ENCODE assay signal across 11 cellular contexts in genomic region chr20:4076671-4077070, GRCh38.
DNase-seq lines count a peak whose midpoint lies in the region; ATAC-seq and TF ChIP-seq lines count a peak whose summit lies in the region.
"Had no signal": no experiment of that assay in that cellular context is flagged by ENCODE, and none has a peak within 500 bp of the region (broad histone marks: within the 10 kb centered on the region; RNA-seq: fewer than 3 reads in every experiment).

No MANE protein-coding gene starts in this region.

- DNase-seq in Daoy (ENCODE audit: low read depth): peak; percentile 51
- peak; percentile 50 for DNase-seq in NCI-H226
- DNase-seq in choroid plexus epithelial cell (ENCODE audit: low read depth): peak; percentile 87
- DNase-seq in osteoblast (ENCODE audit: insufficient read length, low spot score, missing footprints): no peak
- no peak for DNase-seq in stimulated activated CD4-positive, alpha-beta T cell treated with anti-CD3 and anti-CD28 coated beads, Interleukin-2, amount 100 ng/mL, for 24 hours
- no peak for DNase-seq in NCI-H748 treated with DMSO at 0.1 percent for 48 hours (lab: John Stamatoyannopoulos, UW)
- no peak for DNase-seq in effector memory CD4-positive, alpha-beta T cell
- DNase-seq: natural killer cell, NCI-H82 had no signal

- no peak for ATAC-seq in GM19351 (IDR thresholded peaks at IDR 0.05; ENCODE audit: unreplicated experiment)
- ATAC-seq: natural killer cell had no signal

- H3K4me3 ChIP-seq in choroid plexus epithelial cell (ENCODE audit: low read depth, low read length): no peak overlapping the region
- H3K4me3 ChIP-seq in osteoblast (ENCODE audit: insufficient read depth, low read length): no peak overlapping the region
- no peak overlapping the region for H3K4me3 ChIP-seq in effector memory CD4-positive, alpha-beta T cell (ENCODE audit: insufficient read depth, low read depth, low read length, poor library complexity, severe bottlenecking)
- H3K4me3 ChIP-seq: suprapubic skin had no signal

- no peaks in the 10 kb centered on the region for H3K9me3 ChIP-seq in osteoblast (ENCODE audit: low read depth, low read length)
- H3K9me3 ChIP-seq in effector memory CD4-positive, alpha-beta T cell (ENCODE audit: control insufficient read depth, low read length): no peaks in the 10 kb centered on the region
- H3K9me3 ChIP-seq: suprapubic skin had no signal

- H3K27me3 ChIP-seq in osteoblast (ENCODE audit: insufficient read depth, low read length): no peaks in the 10 kb centered on the region
- no peaks in the 10 kb centered on the region for H3K27me3 ChIP-seq in effector memory CD4-positive, alpha-beta T cell (replicated peaks; ENCODE audit: control insufficient read depth, insufficient read depth, low read length, poor library complexity, severe bottlenecking)
- H3K27me3 ChIP-seq: suprapubic skin had no signal

- TF ChIP-seq CTCF in choroid plexus epithelial cell (conservative IDR thresholded peaks at IDR 0.05; ENCODE audit: low read depth, low read length) (no peak), osteoblast (IDR thresholded peaks at IDR 0.05; ENCODE audit: extremely low read depth, low read depth, low read length) (no peak)

- H3K4me2 ChIP-seq in osteoblast (ENCODE audit: insufficient read depth, low read length): peak overlapping the region; percentile 67

- H3K79me2 ChIP-seq in osteoblast (ENCODE audit: insufficient read depth, low read length): no peaks in the 10 kb centered on the region

- H4K20me1 ChIP-seq in osteoblast (ENCODE audit: insufficient read depth, low read length): no peaks in the 10 kb centered on the region

- H3K27ac ChIP-seq in osteoblast (ENCODE audit: low read depth, low read length): peak overlapping the region; percentile 72
- H3K27ac ChIP-seq in effector memory CD4-positive, alpha-beta T cell (ENCODE audit: insufficient read depth, low read length, poor library complexity, severe bottlenecking): no peak overlapping the region
- H3K27ac ChIP-seq: suprapubic skin had no signal

- no peak overlapping the region for H2AFZ ChIP-seq in osteoblast (ENCODE audit: low read length)

- peaks cover 15% of the 10 kb centered on the region for H3K4me1 ChIP-seq in osteoblast (ENCODE audit: insufficient read depth, low read length)
- H3K4me1 ChIP-seq in effector memory CD4-positive, alpha-beta T cell (ENCODE audit: control insufficient read depth, insufficient read depth, low read length, poor library complexity, severe bottlenecking): no peaks in the 10 kb centered on the region

- H3K36me3 ChIP-seq in osteoblast (ENCODE audit: insufficient read depth, low read length): no peaks in the 10 kb centered on the region
- H3K36me3 ChIP-seq in effector memory CD4-positive, alpha-beta T cell (ENCODE audit: control insufficient read depth, insufficient read depth, low read length): no peaks in the 10 kb centered on the region
- H3K36me3 ChIP-seq: suprapubic skin had no signal

Comparison
In these comparisons a context has a peak if more than half of its experiments do, and no peak if none do; other contexts are left out.
1. DNase-seq: peak in Daoy (single experiment), NCI-H226 (single experiment) and choroid plexus epithelial cell (single experiment); none in osteoblast (single experiment), stimulated activated CD4-positive, alpha-beta T cell treated with anti-CD3 and anti-CD28 coated beads, Interleukin-2, amount 100 ng/mL, for 24 hours (0 of 2), NCI-H748 treated with DMSO at 0.1 percent for 48 hours (single experiment) and effector memory CD4-positive, alpha-beta T cell (0 of 3).